ENCODE assay signal across 8 cellular contexts in the genomic region with DNA sequence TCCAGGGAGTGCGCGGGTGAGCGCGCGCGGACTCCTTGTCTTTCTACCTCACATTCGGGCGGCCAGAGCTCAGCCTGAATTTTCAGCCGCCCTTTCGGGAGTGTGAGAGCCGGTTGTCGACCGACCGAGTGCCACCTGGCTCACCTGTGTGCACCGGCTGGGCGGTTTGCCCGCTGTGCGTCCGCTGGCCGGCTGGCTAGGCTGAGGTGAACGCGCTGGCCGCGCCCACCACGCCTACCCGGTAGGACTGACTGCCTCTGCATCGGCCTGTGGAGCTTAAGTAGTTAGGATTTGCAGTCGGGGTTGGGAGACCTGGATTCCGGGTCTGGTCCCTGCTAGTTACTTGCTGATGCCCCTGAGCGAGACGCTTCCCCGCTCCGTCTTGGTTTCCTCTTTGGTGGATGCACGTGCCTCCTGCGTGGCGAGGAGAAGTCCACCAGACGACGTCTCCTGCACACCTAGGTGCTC. TPM values are rescaled to one million over a fixed set of nuclear protein-coding genes. Genes with fewer than 3 reads are reported as not detected.
DNase-seq lines count a peak whose midpoint lies in the region; TF ChIP-seq lines count a peak whose summit lies in the region.

No MANE protein-coding gene starts in this region.

- no peak overlapping the region for H3K27ac ChIP-seq in SJCRH30

- no peaks in the 10 kb centered on the region for H3K9me3 ChIP-seq in SJCRH30 (replicated peaks)

- H3K4me3 Mint-ChIP-seq in nephron progenitor cell = peak overlapping the region; percentile 77

- H3K4me3 ChIP-seq in SJCRH30 = peak overlapping the region; percentile 62
- peak overlapping the region; percentile 49 for H3K4me3 ChIP-seq in epithelial cell of esophagus (ENCODE audit: low read length)

- DNase-seq in activated naive CD4-positive, alpha-beta T cell treated with Interleukin-2 at 50 U/mL for 16 hours = peak; percentile 16
- DNase-seq in activated naive CD4-positive, alpha-beta T cell (lab: John Stamatoyannopoulos, UW) = no peak
- DNase-seq in SJCRH30 (no peak), epithelial cell of esophagus (ENCODE audit: low read depth) (peak; percentile 36), nephron progenitor cell (no peak), SIG-M5 (lab: John Stamatoyannopoulos, UW) (no peak), posterior vena cava (ENCODE audit: low spot score) (no peak), CD1c-positive myeloid dendritic cell (ENCODE audit: extremely low spot score) (no peak)

- no peak overlapping the region for H3K27ac Mint-ChIP-seq in nephron progenitor cell

- no peaks in the 10 kb centered on the region for H3K36me3 Mint-ChIP-seq in nephron progenitor cell (ENCODE audit: low read depth)

- H3K4me1 Mint-ChIP-seq in nephron progenitor cell = peaks cover 42% of the 10 kb centered on the region

- H3K4me1 ChIP-seq in SJCRH30 = peaks cover 4% of the 10 kb centered on the region; the same call in 1 of the 2 replicates

- H3K36me3 ChIP-seq in SJCRH30 = no peaks in the 10 kb centered on the region

- no peaks in the 10 kb centered on the region for H3K27me3 ChIP-seq in SJCRH30

- TF ChIP-seq CTCF in epithelial cell of esophagus (IDR thresholded peaks at IDR 0.05; ENCODE audit: insufficient read depth, low read depth, low read length, missing control alignments) (no peak), nephron progenitor cell (IDR thresholded peaks at IDR 0.05) (no peak)

- intact Hi-C loops in posterior vena cava (cut with DNase I) = loop anchor here in 1 of 2 donors (5.0 kb wide), 1 partner anchor 35 kb away; no protein-coding TSS in a partner anchor

- H3K27me3 Mint-ChIP-seq in nephron progenitor cell (ENCODE audit: low read depth, poor library complexity) = peaks cover 38% of the 10 kb centered on the region

- no peaks in the 10 kb centered on the region for H3K9me3 Mint-ChIP-seq in nephron progenitor cell

RNA-seq across cellular contexts. Expression of a gene that starts 0.6 kb away (rescaled TPM):
- 12.2 and 13.5 TPM in 2 replicates for total RNA-seq in SJCRH30 (2014; rRNA removed; shearing (Covaris generic))
- 10 to 100 TPM; 44.6 to 45.6 TPM for total RNA-seq in posterior vena cava

RNA-seq across cellular contexts. Expression of a gene that starts 35.1 kb away (rescaled TPM):
- total RNA-seq in SJCRH30 (2014; rRNA removed; shearing (Covaris generic)) = 0.04 TPM in 1 of 2 replicates, not detected in the other
- total RNA-seq in posterior vena cava = 1 to 10 TPM in 1 of 2 donors, under 1 TPM in 1; 0.71 to 3.0 TPM

Comparison
In these comparisons a context has a peak if more than half of its experiments do, and no peak if none do; other contexts are left out.
1. DNase-seq: peak in activated naive CD4-positive, alpha-beta T cell treated with Interleukin-2 at 50 U/mL for 16 hours (single experiment) and epithelial cell of esophagus (single experiment); none in activated naive CD4-positive, alpha-beta T cell (0 of 4), SJCRH30 (0 of 2), nephron progenitor cell (single experiment), SIG-M5 (single experiment), posterior vena cava (single experiment) and CD1c-positive myeloid dendritic cell (single experiment).